Comparison of ENCODE assay signal across 9 cellular contexts in genomic region chr1:178532392-178532791, GRCh38. TPM values are rescaled to one million over a fixed set of nuclear protein-coding genes. Genes with fewer than 3 reads are reported as not detected.
DNase-seq lines count a peak whose midpoint lies in the region; ATAC-seq, FAIRE-seq and TF ChIP-seq lines count a peak whose summit lies in the region.
"Had no signal": no experiment of that assay in that cellular context is flagged by ENCODE, and none has a peak within 500 bp of the region (broad histone marks: within the 10 kb centered on the region; RNA-seq: fewer than 3 reads in every experiment).

No MANE protein-coding gene starts in this region.

- H3K27me3 Mint-ChIP-seq in Calu3 (ENCODE audit: unreplicated experiment), result no peaks in the 10 kb centered on the region
- no peaks in the 10 kb centered on the region for H3K27me3 Mint-ChIP-seq in neural crest cell (ENCODE audit: low read depth)
- H3K27me3 Mint-ChIP-seq in stimulated activated naive CD8-positive, alpha-beta T cell treated with anti-CD3 and anti-CD28 coated beads, Interleukin-15, amount 100 ng/mL, for 72 hours, result peaks cover 8% of the 10 kb centered on the region

- H3K9me3 Mint-ChIP-seq in Calu3 (ENCODE audit: low read depth, unreplicated experiment), result no peaks in the 10 kb centered on the region
- H3K9me3 Mint-ChIP-seq in neural crest cell, result no peaks in the 10 kb centered on the region
- no peaks in the 10 kb centered on the region for H3K9me3 Mint-ChIP-seq in stimulated activated naive CD8-positive, alpha-beta T cell treated with anti-CD3 and anti-CD28 coated beads, Interleukin-15, amount 100 ng/mL, for 72 hours

- no TSS peak for BruUV-seq in Calu3 (replicated peaks; lab: Mats Ljungman, UMichigan)

- CTCF ChIA-PET in Calu3 (lab: Charles Lee), result interaction anchor here (0.6 to 2.7 kb wide), 9 partner anchors 35 to 549 kb away, joined by 3 to 18 read pairs (median 6); partner anchors contain the start of genes RALGPS2 and TOR3A

- peak; percentile 91 for DNase-seq in Calu3
- peak; percentile 72 to 84 for DNase-seq in Kasumi-1 (lab: John Stamatoyannopoulos, UW)
- DNase-seq in RCC 7860 (ENCODE audit: low spot score), result peak; percentile 64
- DNase-seq in activated T-helper 1 cell treated with Interleukin-2 at 50 U/mL for 16 hours (ENCODE audit: low read depth), result peak; percentile 49
- DNase-seq in fibroblast of the conjunctiva (ENCODE audit: low read depth), result peak; percentile 64
- peak; percentile 86 for DNase-seq in neural crest cell (ENCODE audit: low read depth, low spot score)
- DNase-seq in stimulated activated naive CD8-positive, alpha-beta T cell treated with anti-CD3 and anti-CD28 coated beads, Interleukin-15, amount 100 ng/mL, for 72 hours, result peak; percentile 63 to 71

- H3K36me3 Mint-ChIP-seq in Calu3 (ENCODE audit: insufficient read depth, unreplicated experiment) (peaks cover 4% of the 10 kb centered on the region), neural crest cell (ENCODE audit: low read depth) (no peaks in the 10 kb centered on the region)

- peak; percentile 82 for ATAC-seq in GM21528 (IDR thresholded peaks at IDR 0.05; ENCODE audit: low FRiP score, unreplicated experiment)
- peak; percentile 78 for ATAC-seq in stimulated activated naive CD8-positive, alpha-beta T cell treated with anti-CD3 and anti-CD28 coated beads, Interleukin-15, amount 100 ng/mL, for 72 hours

- H3K4me1 Mint-ChIP-seq in Calu3 (ENCODE audit: low read depth, unreplicated experiment) (peaks cover 47% of the 10 kb centered on the region), neural crest cell (peaks cover 10% of the 10 kb centered on the region)
- H3K4me1 Mint-ChIP-seq in stimulated activated naive CD8-positive, alpha-beta T cell treated with anti-CD3 and anti-CD28 coated beads, Interleukin-15, amount 100 ng/mL, for 72 hours, result peaks cover 7% of the 10 kb centered on the region

- intact Hi-C loops in Calu3 (cut with micrococcal nuclease; ENCODE audit: unreplicated experiment), result loop anchor here (1.0 to 5.0 kb wide), 3 partner anchors 222 to 550 kb away; partner anchors contain the start of gene TOR3A

- FAIRE-seq in RCC 7860 (lab: Jason Lieb, UNC), result peak; percentile 68

- H3K27ac Mint-ChIP-seq in Calu3 (ENCODE audit: unreplicated experiment) (no peak overlapping the region), neural crest cell (ENCODE audit: unreplicated experiment) (no peak overlapping the region)
- peak overlapping the region; percentile 19 to 28 for H3K27ac Mint-ChIP-seq in stimulated activated naive CD8-positive, alpha-beta T cell treated with anti-CD3 and anti-CD28 coated beads, Interleukin-15, amount 100 ng/mL, for 72 hours

- no peak overlapping the region for H3K4me3 Mint-ChIP-seq in Calu3 (ENCODE audit: low read depth, unreplicated experiment)
- H3K4me3 Mint-ChIP-seq in neural crest cell, result peak overlapping the region; percentile 54
- H3K4me3 Mint-ChIP-seq in stimulated activated naive CD8-positive, alpha-beta T cell treated with anti-CD3 and anti-CD28 coated beads, Interleukin-15, amount 100 ng/mL, for 72 hours, result peak overlapping the region in 1 of 2 donors; percentile 17

- TF ChIP-seq CTCF in Calu3 (IDR thresholded peaks at IDR 0.05; ENCODE audit: unreplicated experiment) (peak; percentile 97), neural crest cell (conservative IDR thresholded peaks at IDR 0.05) (peak; percentile 88)

RNA-seq across cellular contexts. Expression of gene TEX35, which starts 19.5 kb away (rescaled TPM):
- total RNA-seq in Calu3 (2022), result not detected in 2 replicates
- total RNA-seq in neural crest cell, result not detected in 2 replicates
- total RNA-seq: T-helper 2 cell treated with Interferon-gamma antibody and Interleukin-4, amounts not matched to agents 100 ng/mL and 5 ng/mL, for 36 hours had no signal

RNA-seq across cellular contexts. Expression of gene CLEC20A, which starts 35.6 kb away (rescaled TPM):
- total RNA-seq in Calu3 (2022) (not detected in 2 replicates), neural crest cell (not detected in 2 replicates)
- total RNA-seq: T-helper 2 cell treated with Interferon-gamma antibody and Interleukin-4, amounts not matched to agents 100 ng/mL and 5 ng/mL, for 36 hours had no signal

Comparison
In these comparisons a context has a peak if more than half of its experiments do, and no peak if none do; other contexts are left out.
1. Peak in every context shown above with its lines: DNase-seq and ATAC-seq.
2. H3K27ac Mint-ChIP-seq: peak in stimulated activated naive CD8-positive, alpha-beta T cell treated with anti-CD3 and anti-CD28 coated beads, Interleukin-15, amount 100 ng/mL, for 72 hours (2 of 2); none in Calu3 (single experiment) and neural crest cell (single experiment).